In genomic region chr14:102590667-102591099, GRCh38 we compare ENCODE assay signal across 8 cellular contexts. TPM values are rescaled to one million over a fixed set of nuclear protein-coding genes. Genes with fewer than 3 reads are reported as not detected.
DNase-seq lines count a peak whose midpoint lies in the region; ATAC-seq and TF ChIP-seq lines count a peak whose summit lies in the region.

No MANE protein-coding gene starts in this region.

- peaks cover 40 to 47% of the 10 kb centered on the region in 2 experiments for H3K4me1 Mint-ChIP-seq in H9

- no peak overlapping the region for H3K4ac ChIP-seq in H9 (ENCODE audit: low read depth, low read length)

- H3K27me3 ChIP-seq in H9 (ENCODE audit: insufficient read depth, low read length) (no peaks in the 10 kb centered on the region), heart right ventricle (no peaks in the 10 kb centered on the region)

- H3K23ac ChIP-seq in H9 (ENCODE audit: insufficient read length, low read depth, low read length) = no peak overlapping the region

- peaks cover 7 to 12% (median 8%) of the 10 kb centered on the region in 3 experiments; a peak in 6 of 7 replicates for H3K36me3 Mint-ChIP-seq in H9 (ENCODE audit: insufficient read depth in 1 of 3, low read depth in 3 of 3)

- no peak overlapping the region for H2AK5ac ChIP-seq in H9 (ENCODE audit: insufficient read length, low read length)

- no peak overlapping the region for H2AFZ ChIP-seq in H9 (ENCODE audit: low read length)

- H3K18ac ChIP-seq in H9 (ENCODE audit: insufficient read length, low read depth, low read length) = no peak overlapping the region

- no peaks in the 10 kb centered on the region for H3K9me3 Mint-ChIP-seq in H9

- H2BK20ac ChIP-seq in H9 (ENCODE audit: low read depth, low read length, poor library complexity, severe bottlenecking) = no peak overlapping the region

- intact Hi-C loops in heart right ventricle (cut with DNase I) = loop anchor here in 5 of 10 donors (2.0 to 10.0 kb wide), 6 partner anchors 63 to 464 kb away; partner anchors contain the start of gene CDC42BPB (in 1 of the 5)

- H3K27me3 Mint-ChIP-seq in H9 (ENCODE audit: low read depth) = no peaks in the 10 kb centered on the region

- WGBS in H9 (ENCODE audit: extremely low coverage, insufficient read length, low lambda C conversion rate) = no CpG with 5 or more reads among the region's 13 CpGs
- WGBS in heart right ventricle, 2 donors = 63 to 69% methylated on average over 13 of the region's 13 CpGs

- peak overlapping the region; percentile 79 to 91 for H3K4me3 Mint-ChIP-seq in H9

- H3K79me1 ChIP-seq in H9 (ENCODE audit: insufficient read depth, low read depth, low read length, poor library complexity, severe bottlenecking) = no peaks in the 10 kb centered on the region

- no peaks in the 10 kb centered on the region for H3K36me3 ChIP-seq in heart right ventricle

- H3K4me3 ChIP-seq in heart right ventricle = peak overlapping the region in 6 of 10 donors; percentile 87 to 98 (median 96)
- H3K4me3 ChIP-seq in skeletal muscle cell (ENCODE audit: low read depth, low read length) = peak overlapping the region; percentile 78

- no peak overlapping the region for H4K91ac ChIP-seq in H9 (ENCODE audit: insufficient read length, low read depth, low read length)

- H3K4me1 ChIP-seq in H9 (ENCODE audit: insufficient read depth, low read length) = peaks cover 5% of the 10 kb centered on the region
- H3K4me1 ChIP-seq in heart right ventricle = peaks cover 0 to 36% (median 29%) of the 10 kb centered on the region in 9 donors

- no peak overlapping the region for H2BK15ac ChIP-seq in H9 (ENCODE audit: low read depth, low read length)

- no peak overlapping the region for H4K5ac ChIP-seq in H9 (ENCODE audit: insufficient read length, low read depth, low read length)

- H3K79me2 ChIP-seq in H9 (ENCODE audit: insufficient read depth, low read length) = peaks cover 5% of the 10 kb centered on the region; the same call in 1 of the 2 replicates

- H4K8ac ChIP-seq in H9 (replicated peaks; ENCODE audit: insufficient read length, low read depth, low read length) = no peak overlapping the region

- no peak overlapping the region for H2BK120ac ChIP-seq in H9 (ENCODE audit: low read depth, low read length, poor library complexity, severe bottlenecking)

- ATAC-seq in heart right ventricle (no peak), HG02852 (IDR thresholded peaks at IDR 0.05; ENCODE audit: unreplicated experiment) (no peak)

- no peaks in the 10 kb centered on the region for H4K20me1 ChIP-seq in H9 (ENCODE audit: control insufficient read depth, insufficient read depth, insufficient read length)

- H3K23me2 ChIP-seq in H9 (ENCODE audit: insufficient read length, low read depth, low read length, poor library complexity, severe bottlenecking) = no peaks in the 10 kb centered on the region

- H3K27ac ChIP-seq in H9 (ENCODE audit: insufficient read length, low read depth, low read length) (no peak overlapping the region), heart right ventricle (peak overlapping the region in 9 of 10 donors; percentile 87 to 100 (median 98))

- H3K9me3 ChIP-seq in H9 (ENCODE audit: control insufficient read depth, low read depth, low read length) (no peaks in the 10 kb centered on the region), heart right ventricle (no peaks in the 10 kb centered on the region)

- H3K27ac Mint-ChIP-seq in H9 = peak overlapping the region; percentile 27 to 53 (median 32); a peak in 2 of 7 replicates

- H3K9ac ChIP-seq in H9 (ENCODE audit: extremely low read depth, insufficient read length, low read length) = no peak overlapping the region

- DNase-seq in AG09319 (ENCODE audit: extremely low read depth, low read depth) (no peak), H9 (peak; percentile 83), heart right ventricle (peak; percentile 27 to 37), skeletal muscle cell (ENCODE audit: low read depth) (no peak), germinal center (ENCODE audit: low spot score) (no peak)
- peak; percentile 20 for DNase-seq in activated CD8-positive, alpha-beta memory T cell treated with anti-CD3 and anti-CD28 coated beads, Interleukin-2, amount 50 U/mL, for 4 hours
- DNase-seq in effector CD4-positive, alpha-beta T cell = no peak

- H2BK5ac ChIP-seq in H9 (ENCODE audit: insufficient read length, low read length) = no peak overlapping the region

- peak overlapping the region; percentile 34 for H3K4me2 ChIP-seq in H9 (ENCODE audit: insufficient read depth, insufficient read length, low read length)

- H3K14ac ChIP-seq in H9 (ENCODE audit: insufficient read depth, low read length) = no peak overlapping the region

- H3T11ph ChIP-seq in H9 (ENCODE audit: low read length) = no peak overlapping the region

- TF ChIP-seq CTCF in AG09319 (IDR thresholded peaks at IDR 0.05; ENCODE audit: low read depth, low read length) = peak; percentile 54
- peak; percentile 75 for TF ChIP-seq CTCF in H9 (conservative IDR thresholded peaks at IDR 0.05)
- peak in 8 of 9 donors; percentile 8 to 59 (median 43) for TF ChIP-seq CTCF in heart right ventricle (IDR thresholded peaks at IDR 0.05)

- no peak overlapping the region for H2BK12ac ChIP-seq in H9 (ENCODE audit: insufficient read length, low read depth, low read length)

- no peak overlapping the region for H3K56ac ChIP-seq in H9 (ENCODE audit: insufficient read length, low read depth, low read length)

RNA-seq across cellular contexts. Expression of gene RCOR1, which starts 1.8 kb away (rescaled TPM):
- total RNA-seq in H9 (2021) (34.1 and 34.5 TPM in 2 replicates), heart right ventricle (10 to 100 TPM; 11.1 to 16.9 (median 13.2) TPM)
- polyA plus RNA-seq in heart right ventricle = 1 to 10 TPM; 3.1 to 5.7 TPM

Comparison
In these comparisons a context has a peak if more than half of its experiments do, and no peak if none do; other contexts are left out.
1. DNase-seq: peak in H9 (single experiment), activated CD8-positive, alpha-beta memory T cell treated with anti-CD3 and anti-CD28 coated beads, Interleukin-2, amount 50 U/mL, for 4 hours (single experiment) and heart right ventricle (2 of 2); none in AG09319 (single experiment), skeletal muscle cell (single experiment), germinal center (single experiment) and effector CD4-positive, alpha-beta T cell (single experiment).
2. Peak in every context shown above with its lines, with median percentiles within 50 percentile points of each other: CTCF ChIP-seq.